Comparison of ENCODE assay signal across 2 cellular contexts in the genomic region with DNA sequence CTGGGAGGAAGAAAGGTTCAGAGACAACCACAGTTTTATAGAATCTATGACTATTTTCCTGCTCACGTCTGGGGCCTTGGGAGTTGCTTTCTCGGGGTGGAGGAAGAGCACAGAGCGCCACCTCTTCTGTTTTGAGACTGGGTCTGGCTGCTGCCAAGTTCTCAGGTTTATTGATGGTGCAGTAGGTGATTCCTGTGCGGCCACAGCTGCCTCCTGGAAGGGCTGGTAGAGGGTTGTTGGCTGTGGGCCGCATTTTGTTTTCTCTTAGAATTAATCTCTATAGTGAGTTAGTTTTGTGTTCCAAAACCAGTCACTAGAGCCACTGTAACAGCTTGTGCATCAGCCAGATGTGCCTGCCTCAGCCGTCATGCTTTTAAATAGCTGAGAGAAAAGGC.
TF ChIP-seq lines count a peak whose summit lies in the region.

No MANE protein-coding gene starts in this region.

TF ChIP-seq in HepG2, 621 proteins besides CTCF, POLR2A, EP300 and RAD21 (continues in another document):
- TF ChIP-seq ZXDC (CRISPR knock-in tag; IDR thresholded peaks at IDR 0.05) (no peak), ZNF598 (CRISPR knock-in tag; IDR thresholded peaks at IDR 0.05; ENCODE audit: borderline replicate concordance) (no peak), ZMYM2 (CRISPR knock-in tag; IDR thresholded peaks at IDR 0.05) (no peak), ZNF30 (CRISPR knock-in tag; IDR thresholded peaks at IDR 0.05) (no peak), KDM2A (CRISPR knock-in tag; IDR thresholded peaks at IDR 0.05; ENCODE audit: borderline replicate concordance, low read depth) (peak; percentile 4; the same call in 1 of the 2 replicates), ZNF646 (CRISPR knock-in tag; IDR thresholded peaks at IDR 0.05) (no peak), MYNN (CRISPR knock-in tag; IDR thresholded peaks at IDR 0.05; ENCODE audit: low read depth) (no peak), MAFF (IDR thresholded peaks at IDR 0.05; ENCODE audit: low read depth, low read length) (no peak), ZNF230 (CRISPR knock-in tag; IDR thresholded peaks at IDR 0.05) (no peak), SATB2 (CRISPR knock-in tag; IDR thresholded peaks at IDR 0.05) (no peak), HOXD1 (CRISPR knock-in tag; IDR thresholded peaks at IDR 0.05) (no peak), ZNF160 (CRISPR knock-in tag; IDR thresholded peaks at IDR 0.05) (no peak), RELA (CRISPR knock-in tag; IDR thresholded peaks at IDR 0.05) (no peak)
- TF ChIP-seq, protein P1, sequence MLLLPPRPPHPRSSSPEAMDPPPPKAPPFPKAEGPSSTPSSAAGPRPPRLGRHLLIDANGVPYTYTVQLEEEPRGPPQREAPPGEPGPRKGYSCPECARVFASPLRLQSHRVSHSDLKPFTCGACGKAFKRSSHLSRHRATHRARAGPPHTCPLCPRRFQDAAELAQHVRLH (CRISPR knock-in tag; IDR thresholded peaks at IDR 0.05; ENCODE audit: borderline replicate concordance, low read depth) = no peak
- TF ChIP-seq, protein P2, sequence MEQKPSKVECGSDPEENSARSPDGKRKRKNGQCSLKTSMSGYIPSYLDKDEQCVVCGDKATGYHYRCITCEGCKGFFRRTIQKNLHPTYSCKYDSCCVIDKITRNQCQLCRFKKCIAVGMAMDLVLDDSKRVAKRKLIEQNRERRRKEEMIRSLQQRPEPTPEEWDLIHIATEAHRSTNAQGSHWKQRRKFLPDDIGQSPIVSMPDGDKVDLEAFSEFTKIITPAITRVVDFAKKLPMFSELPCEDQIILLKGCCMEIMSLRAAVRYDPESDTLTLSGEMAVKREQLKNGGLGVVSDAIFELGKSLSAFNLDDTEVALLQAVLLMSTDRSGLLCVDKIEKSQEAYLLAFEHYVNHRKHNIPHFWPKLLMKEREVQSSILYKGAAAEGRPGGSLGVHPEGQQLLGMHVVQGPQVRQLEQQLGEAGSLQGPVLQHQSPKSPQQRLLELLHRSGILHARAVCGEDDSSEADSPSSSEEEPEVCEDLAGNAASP (CRISPR knock-in tag; IDR thresholded peaks at IDR 0.05; ENCODE audit: borderline replicate concordance) = no peak

TF ChIP-seq in WTC11, 78 proteins besides CTCF, POLR2A, EP300 and RAD21:
- TF ChIP-seq NFE2L1 (CRISPR knock-in tag; IDR thresholded peaks at IDR 0.05) (no peak), HMGXB4 (CRISPR knock-in tag; IDR thresholded peaks at IDR 0.05) (no peak), E2F4 (CRISPR knock-in tag; IDR thresholded peaks at IDR 0.05; ENCODE audit: borderline replicate concordance, low read depth) (no peak), ZNF423 (CRISPR knock-in tag; IDR thresholded peaks at IDR 0.05) (no peak), PRRX2 (CRISPR knock-in tag; IDR thresholded peaks at IDR 0.05) (no peak), ZNF317 (CRISPR knock-in tag; IDR thresholded peaks at IDR 0.05; ENCODE audit: borderline replicate concordance, low read depth) (no peak), ZSCAN18 (CRISPR knock-in tag; IDR thresholded peaks at IDR 0.05) (no peak), E2F5 (CRISPR knock-in tag; IDR thresholded peaks at IDR 0.05) (no peak), TCF7 (CRISPR knock-in tag; IDR thresholded peaks at IDR 0.05; ENCODE audit: low read depth) (no peak), ZNF512 (CRISPR knock-in tag; IDR thresholded peaks at IDR 0.05; ENCODE audit: borderline replicate concordance) (no peak), AR (CRISPR knock-in tag; IDR thresholded peaks at IDR 0.05) (no peak), NFYB (CRISPR knock-in tag; conservative IDR thresholded peaks at IDR 0.05; ENCODE audit: low read depth) (no peak), SMAD3 (CRISPR knock-in tag; IDR thresholded peaks at IDR 0.05; ENCODE audit: borderline replicate concordance) (no peak)
- TF ChIP-seq, protein P3, sequence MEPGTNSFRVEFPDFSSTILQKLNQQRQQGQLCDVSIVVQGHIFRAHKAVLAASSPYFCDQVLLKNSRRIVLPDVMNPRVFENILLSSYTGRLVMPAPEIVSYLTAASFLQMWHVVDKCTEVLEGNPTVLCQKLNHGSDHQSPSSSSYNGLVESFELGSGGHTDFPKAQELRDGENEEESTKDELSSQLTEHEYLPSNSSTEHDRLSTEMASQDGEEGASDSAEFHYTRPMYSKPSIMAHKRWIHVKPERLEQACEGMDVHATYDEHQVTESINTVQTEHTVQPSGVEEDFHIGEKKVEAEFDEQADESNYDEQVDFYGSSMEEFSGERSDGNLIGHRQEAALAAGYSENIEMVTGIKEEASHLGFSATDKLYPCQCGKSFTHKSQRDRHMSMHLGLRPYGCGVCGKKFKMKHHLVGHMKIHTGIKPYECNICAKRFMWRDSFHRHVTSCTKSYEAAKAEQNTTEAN (CRISPR knock-in tag; IDR thresholded peaks at IDR 0.05) = no peak
- TF ChIP-seq, protein P4, sequence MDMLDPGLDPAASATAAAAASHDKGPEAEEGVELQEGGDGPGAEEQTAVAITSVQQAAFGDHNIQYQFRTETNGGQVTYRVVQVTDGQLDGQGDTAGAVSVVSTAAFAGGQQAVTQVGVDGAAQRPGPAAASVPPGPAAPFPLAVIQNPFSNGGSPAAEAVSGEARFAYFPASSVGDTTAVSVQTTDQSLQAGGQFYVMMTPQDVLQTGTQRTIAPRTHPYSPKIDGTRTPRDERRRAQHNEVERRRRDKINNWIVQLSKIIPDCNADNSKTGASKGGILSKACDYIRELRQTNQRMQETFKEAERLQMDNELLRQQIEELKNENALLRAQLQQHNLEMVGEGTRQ (CRISPR knock-in tag; IDR thresholded peaks at IDR 0.05) = no peak
TF ChIP-seq in WTC11: peak in this region for 0.
